Comparison of ENCODE assay signal across 1 cellular context in genomic region chr17:63842540-63843386, GRCh38.
TF ChIP-seq lines count a peak whose summit lies in the region.

SMARCD2 (minus strand) TSS chr17:63842685; CDS start chr17:63842674, 11 bp downstream.

TF ChIP-seq in HepG2, 621 proteins besides CTCF, POLR2A, EP300 and RAD21 (continued from another document and continues in another):
- TF ChIP-seq ZNF407 (CRISPR knock-in tag; IDR thresholded peaks at IDR 0.05; ENCODE audit: not compliant biosample characterization) (peak; percentile 70), ZNF367 (CRISPR knock-in tag; IDR thresholded peaks at IDR 0.05; ENCODE audit: borderline replicate concordance) (0 out of 2 replicates have a peak, but pooled peaks have one; percentile 41), MXD3 (CRISPR knock-in tag; IDR thresholded peaks at IDR 0.05) (peak; percentile 94), HNRNPH1 (optimal IDR thresholded peaks at IDR 0.05; ENCODE audit: low read depth, low read length) (no peak), IRF1 (CRISPR knock-in tag; IDR thresholded peaks at IDR 0.05; ENCODE audit: low read depth) (no peak; the same call in 1 of the 2 replicates), USF2 (IDR thresholded peaks at IDR 0.05; ENCODE audit: low read depth, low read length) (no peak), USF2 (CRISPR knock-in tag; IDR thresholded peaks at IDR 0.05; ENCODE audit: borderline replicate concordance) (peak; percentile 58; the same call in 1 of the 2 replicates), RBM22 (optimal IDR thresholded peaks at IDR 0.05; ENCODE audit: low read length) (peak; percentile 81), ZNF296 (CRISPR knock-in tag; conservative IDR thresholded peaks at IDR 0.05) (no peak), ZNF354B (CRISPR knock-in tag; IDR thresholded peaks at IDR 0.05) (peak; percentile 93; the same call in 1 of the 2 replicates), ZNF564 (CRISPR knock-in tag; IDR thresholded peaks at IDR 0.05) (peak; percentile 40; the same call in 1 of the 2 replicates), GATAD2A (CRISPR knock-in tag; IDR thresholded peaks at IDR 0.05) (peak; percentile 92), ZNF629 (CRISPR knock-in tag; conservative IDR thresholded peaks at IDR 0.05) (peak; percentile 61; the same call in 1 of the 2 replicates), ZC3H4 (CRISPR knock-in tag; IDR thresholded peaks at IDR 0.05; ENCODE audit: borderline replicate concordance) (no peak; the same call in 1 of the 2 replicates), KAT7 (CRISPR knock-in tag; IDR thresholded peaks at IDR 0.05; ENCODE audit: borderline replicate concordance) (peak; percentile 90; the same call in 1 of the 2 replicates), RBAK (CRISPR knock-in tag; IDR thresholded peaks at IDR 0.05) (no peak), MNT (IDR thresholded peaks at IDR 0.05) (no peak), ZBTB2 (CRISPR knock-in tag; IDR thresholded peaks at IDR 0.05; ENCODE audit: low read depth) (peak; percentile 98), PREB (CRISPR knock-in tag; IDR thresholded peaks at IDR 0.05) (peak; percentile 49; the same call in 1 of the 2 replicates), SYNCRIP (IDR thresholded peaks at IDR 0.05; ENCODE audit: insufficient read depth, low read depth, low read length) (no peak), CAMTA2 (CRISPR knock-in tag; IDR thresholded peaks at IDR 0.05; ENCODE audit: borderline replicate concordance) (peak; percentile 91), SRY (CRISPR knock-in tag; IDR thresholded peaks at IDR 0.05) (peak; percentile 93), GATAD1 (CRISPR knock-in tag; IDR thresholded peaks at IDR 0.05) (peak; percentile 87), NRL (CRISPR knock-in tag; IDR thresholded peaks at IDR 0.05; ENCODE audit: borderline replicate concordance) (peak; percentile 93), RBM39 (IDR thresholded peaks at IDR 0.05; ENCODE audit: low read depth, low read length, poor library complexity, severe bottlenecking) (peak; percentile 99), ZNF430 (CRISPR knock-in tag; IDR thresholded peaks at IDR 0.05) (peak; percentile 79; the same call in 1 of the 2 replicates), ZNF709 (CRISPR knock-in tag; IDR thresholded peaks at IDR 0.05) (peak; percentile 85; the same call in 1 of the 2 replicates), NFAT5 (CRISPR knock-in tag; IDR thresholded peaks at IDR 0.05) (peak; percentile 88; the same call in 1 of the 2 replicates), ZBTB38 (CRISPR knock-in tag; IDR thresholded peaks at IDR 0.05) (peak; percentile 44), ARNT (IDR thresholded peaks at IDR 0.05) (no peak), ZNF580 (CRISPR knock-in tag; IDR thresholded peaks at IDR 0.05; ENCODE audit: borderline replicate concordance, low read depth) (peak; percentile 96), FOXO4 (CRISPR knock-in tag; conservative IDR thresholded peaks at IDR 0.05) (no peak), ZNF225 (CRISPR knock-in tag; IDR thresholded peaks at IDR 0.05) (peak; percentile 96; the same call in 1 of the 2 replicates)
